In genomic region chr9:115207003-115207837, GRCh38 we compare ENCODE assay signal across 7 cellular contexts.
DNase-seq lines count a peak whose midpoint lies in the region; ATAC-seq, FAIRE-seq and TF ChIP-seq lines count a peak whose summit lies in the region.

No MANE protein-coding gene starts in this region.

- H3K4me2 ChIP-seq in keratinocyte (ENCODE audit: control insufficient read depth, extremely low read depth, insufficient read depth, low read depth, low read length) = peak overlapping the region; percentile 22

- H3K4me3 ChIP-seq in keratinocyte (ENCODE audit: control insufficient read depth in 2 of 3, extremely low read depth in 1 of 3, insufficient read depth in 2 of 3, low read depth in 1 of 3, low read length in 3 of 3) = no peak overlapping the region
- no peak overlapping the region for H3K4me3 ChIP-seq in colonic mucosa

- H2AFZ ChIP-seq in keratinocyte (ENCODE audit: control insufficient read depth, low read length) = peak overlapping the region; percentile 34

- peak overlapping the region; percentile 4 for H3K9ac ChIP-seq in keratinocyte (ENCODE audit: control insufficient read depth, extremely low read depth, insufficient read depth, low read length)
- H3K9ac ChIP-seq in colonic mucosa (ENCODE audit: low read depth in 2 of 2, low read length in 2 of 2) = no peak overlapping the region

- dilution Hi-C loops in keratinocyte (cut with MboI; ENCODE audit: extremely low pct_ligation_motif_present, low sequenced_read_pairs) = no loop called here

- ATAC-seq in GM18909 (IDR thresholded peaks at IDR 0.05; ENCODE audit: poor library complexity, unreplicated experiment) = peak; percentile 47
- peak; percentile 42 for ATAC-seq in GM21786 (IDR thresholded peaks at IDR 0.05; ENCODE audit: unreplicated experiment)
- peak; percentile 26 for ATAC-seq in HG03565 (IDR thresholded peaks at IDR 0.05; ENCODE audit: unreplicated experiment)
- no peak for ATAC-seq in left cardiac atrium

- H3K4me1 ChIP-seq in keratinocyte (ENCODE audit: control insufficient read depth, extremely low read depth, insufficient read depth, low read length) = peaks cover 65% of the 10 kb centered on the region
- no peaks in the 10 kb centered on the region for H3K4me1 ChIP-seq in colonic mucosa

- H3K36me3 ChIP-seq in keratinocyte (ENCODE audit: control insufficient read depth in 2 of 2, extremely low read depth in 1 of 2, insufficient read depth in 2 of 2, low read length in 2 of 2) = no peaks in the 10 kb centered on the region
- no peaks in the 10 kb centered on the region for H3K36me3 ChIP-seq in colonic mucosa

- intact Hi-C loops in left cardiac atrium (cut with DNase I) = no loop called here
- intact Hi-C loops in colonic mucosa (cut with DNase I) = no loop called here
- intact Hi-C loops in posterior vena cava (cut with DNase I) = no loop called here

- H3K79me2 ChIP-seq in keratinocyte (ENCODE audit: control insufficient read depth, insufficient read depth, low read length) = no peaks in the 10 kb centered on the region

- H3K9me1 ChIP-seq in keratinocyte (ENCODE audit: control insufficient read depth, extremely low read depth, insufficient read depth, low read length) = no peaks in the 10 kb centered on the region

- no peak for DNase-seq in keratinocyte (ENCODE audit: low read depth, low spot score)
- DNase-seq in left cardiac atrium = no peak
- no peak for DNase-seq in colonic mucosa
- DNase-seq in posterior vena cava (ENCODE audit: low spot score) = no peak

- H3K9me3 ChIP-seq in keratinocyte (ENCODE audit: control insufficient read depth, low read depth, low read length) = no peaks in the 10 kb centered on the region
- H3K9me3 ChIP-seq in colonic mucosa = no peaks in the 10 kb centered on the region

- peak overlapping the region; percentile 48 for H3K27ac ChIP-seq in keratinocyte (ENCODE audit: control insufficient read depth, insufficient read depth, low read length)
- no peak overlapping the region for H3K27ac ChIP-seq in colonic mucosa

- H3K27me3 ChIP-seq in keratinocyte (ENCODE audit: control insufficient read depth, extremely low read depth, insufficient read depth, low read length) (no peaks in the 10 kb centered on the region), colonic mucosa (no peaks in the 10 kb centered on the region)

- FAIRE-seq in keratinocyte (lab: Jason Lieb, UNC) = peak; percentile 77

- TF ChIP-seq CTCF in keratinocyte (optimal IDR thresholded peaks at IDR 0.05 in 1 of 3, IDR thresholded peaks at IDR 0.05 in 1 of 3, conservative IDR thresholded peaks at IDR 0.05 in 1 of 3; ENCODE audit: extremely low read depth in 1 of 3, insufficient read depth in 2 of 3, low read length in 3 of 3) (no peak), colonic mucosa (IDR thresholded peaks at IDR 0.05) (no peak)

- H4K20me1 ChIP-seq in keratinocyte (ENCODE audit: control insufficient read depth, extremely low read depth, insufficient read depth, low read length) = no peaks in the 10 kb centered on the region

Comparison
In these comparisons a context has a peak if more than half of its experiments do, and no peak if none do; other contexts are left out.
1. ATAC-seq: peak in GM18909 (single experiment), GM21786 (single experiment) and HG03565 (single experiment); none in left cardiac atrium (0 of 2).